Comparison of ENCODE assay signal across 35 cellular contexts in the genomic region with DNA sequence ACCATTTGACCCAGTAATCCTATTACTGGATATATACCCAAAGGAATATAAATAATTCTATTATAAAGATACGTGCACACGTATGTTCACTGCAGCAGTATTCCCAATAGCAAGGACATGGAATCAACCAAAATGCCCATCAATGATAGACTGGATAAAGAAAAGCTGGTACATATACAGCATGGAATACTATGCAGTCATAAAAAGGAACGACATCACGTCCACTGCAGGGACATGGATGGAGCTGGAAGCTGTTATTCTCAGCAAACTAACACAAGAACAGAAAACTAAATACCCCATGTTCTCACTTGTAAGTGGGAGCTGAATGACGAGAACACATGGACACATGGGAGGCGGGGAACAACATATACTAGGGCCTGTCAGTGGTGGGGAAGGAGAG.
"Had no signal": no experiment of that assay in that cellular context is flagged by ENCODE, and none has a peak within 500 bp of the region (broad histone marks: within the 10 kb centered on the region; RNA-seq: fewer than 3 reads in every experiment).

No MANE protein-coding gene starts in this region.

- DNase-seq: Karpas-422, Kasumi-1, MG63, MM.1S, MV-4-11, NCI-H1048, NCI-H1092, NCI-H1092 treated with DMSO at 0.1 percent for 48 hours, NCI-H1105, NCI-H1105 treated with DMSO at 0.1 percent for 48 hours, NCI-H1417, NCI-H1417 treated with DMSO at 0.1 percent for 48 hours, NCI-H1436, NCI-H1436 treated with DMSO at 0.1 percent for 48 hours, NCI-H146, NCI-H1694, NCI-H1694 treated with DMSO at 0.1 percent for 48 hours, NCI-H187, NCI-H1930, NCI-H2029, NCI-H2029 treated with DMSO at 0.1 percent for 48 hours, NCI-H2081, NCI-H2081 treated with DMSO at 0.1 percent for 48 hours, NCI-H2107, NCI-H2171, NCI-H2171 treated with DMSO at 0.1 percent for 48 hours, NCI-H2227 treated with DMSO at 0.1 percent for 48 hours, NCI-H226, NCI-H345, NCI-H446, NCI-H446 treated with DMSO at 0.1 percent for 48 hours, NCI-H510A, NCI-H510A treated with DMSO at 0.1 percent for 48 hours, NCI-H524, NCI-H524 treated with DMSO at 0.1 percent for 48 hours had no signal

- H3K27me3 ChIP-seq: MG63 had no signal

- H3K9me3 ChIP-seq: MG63 had no signal

- H3K4me3 ChIP-seq: MG63 had no signal
